In the genomic region with DNA sequence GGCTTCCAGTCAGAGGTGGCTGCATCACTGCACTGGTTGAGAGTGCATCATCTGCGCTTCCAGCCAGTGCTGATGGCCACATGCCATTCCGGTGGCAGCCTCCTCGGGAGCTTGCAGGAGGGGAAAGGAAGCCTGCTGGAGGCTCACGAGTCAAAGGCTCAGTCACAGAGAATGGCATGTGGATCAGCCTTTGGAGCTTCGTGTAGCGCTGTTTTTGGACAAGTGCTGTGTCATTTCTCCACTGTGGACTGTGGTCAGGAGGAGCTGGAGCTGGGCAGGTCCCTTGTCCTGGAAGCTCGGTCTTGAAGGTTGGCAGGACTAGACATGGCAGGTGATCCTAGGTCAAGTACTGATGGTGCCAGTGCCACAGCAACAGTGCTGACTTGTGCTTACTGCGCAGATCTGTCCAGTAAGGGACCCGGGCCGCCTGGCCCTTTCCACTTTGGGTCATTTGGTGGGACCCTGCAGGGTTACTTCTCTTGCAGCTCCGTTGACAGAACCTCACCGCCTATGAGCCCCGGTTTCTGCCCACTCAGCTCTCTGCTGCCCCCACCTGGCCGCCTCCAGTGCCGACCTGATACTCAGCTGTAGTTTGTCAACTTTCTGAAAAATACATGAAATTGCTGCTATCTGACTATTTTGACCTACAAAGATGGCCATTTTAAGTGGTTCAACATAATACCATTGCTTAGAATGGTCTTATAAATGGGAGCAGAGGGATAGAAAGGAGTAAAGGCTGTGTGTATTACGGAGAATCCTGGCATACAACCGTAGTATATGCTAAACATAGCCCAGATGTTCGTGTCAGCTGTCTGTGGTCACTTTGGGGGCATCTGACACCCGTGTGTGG, we compare ENCODE assay signal across 1 cellular context.
TF ChIP-seq lines count a peak whose summit lies in the region.

No MANE protein-coding gene starts in this region.

TF ChIP-seq in HCT116, 20 proteins besides CTCF, POLR2A, EP300 and RAD21 (continued from another document):
- TF ChIP-seq REST (IDR thresholded peaks at IDR 0.05; ENCODE audit: low read depth) (no peak), JUND (IDR thresholded peaks at IDR 0.05) (no peak), CEBPB (IDR thresholded peaks at IDR 0.05; ENCODE audit: low read depth) (no peak), MAX (IDR thresholded peaks at IDR 0.05) (no peak), YY1 (IDR thresholded peaks at IDR 0.05; ENCODE audit: extremely low read depth, insufficient replicate concordance, low read depth, low read length) (no peak), CBX3 (IDR thresholded peaks at IDR 0.05; ENCODE audit: low read depth) (no peak)
